ENCODE assay signal across 8 cellular contexts in genomic region chr6:136290406-136291010, GRCh38. TPM values are rescaled to one million over a fixed set of nuclear protein-coding genes. Genes with fewer than 3 reads are reported as not detected.
A peak's percentile ranks its signal among the peaks of the same experiment; 100 is the strongest.
DNase-seq lines count a peak whose midpoint lies in the region; ATAC-seq and TF ChIP-seq lines count a peak whose summit lies in the region.

No MANE protein-coding gene starts in this region.

- TF ChIP-seq CTCF in Calu3 (IDR thresholded peaks at IDR 0.05; ENCODE audit: unreplicated experiment): no peak
- no peak for TF ChIP-seq CTCF in Loucy (conservative IDR thresholded peaks at IDR 0.05; ENCODE audit: low read length)
- no peak for TF ChIP-seq CTCF in ovary (IDR thresholded peaks at IDR 0.05)
- no peak for TF ChIP-seq CTCF in thyroid gland (IDR thresholded peaks at IDR 0.05)

- H3K4me3 ChIP-seq in Loucy (ENCODE audit: low read length, poor library complexity, severe bottlenecking) (peak overlapping the region; percentile 89), SJSA1 (peak overlapping the region; percentile 84), ovary (peak overlapping the region; percentile 63), thyroid gland (replicated peaks in 1 of 3) (peak overlapping the region in 2 of 3 donors; percentile 12 to 88)

- H3K4me1 ChIP-seq in Loucy (ENCODE audit: insufficient read depth, low read length, poor library complexity, severe bottlenecking) (peaks cover 16% of the 10 kb centered on the region), SJSA1 (replicated peaks) (peaks cover 19% of the 10 kb centered on the region), ovary (ENCODE audit: insufficient read depth) (peaks cover 9% of the 10 kb centered on the region), thyroid gland (peaks cover 32 to 34% of the 10 kb centered on the region in 2 donors)

- H3K9ac ChIP-seq in Loucy (ENCODE audit: low read depth, low read length, poor library complexity, severe bottlenecking): peak overlapping the region; percentile 95

- peak overlapping the region; percentile 99 for H3K27ac ChIP-seq in SJSA1
- peak overlapping the region; percentile 86 to 100 for H3K27ac ChIP-seq in ovary
- peak overlapping the region; percentile 86 to 100 (median 100) for H3K27ac ChIP-seq in thyroid gland

- peak; percentile 24 for ATAC-seq in GM21737 (IDR thresholded peaks at IDR 0.05; ENCODE audit: unreplicated experiment)

- H3K4me1 Mint-ChIP-seq in Calu3 (ENCODE audit: low read depth, unreplicated experiment): no peaks in the 10 kb centered on the region
- peaks cover 37% of the 10 kb centered on the region for H3K4me1 Mint-ChIP-seq in activated naive CD4-positive, alpha-beta T cell treated with anti-CD3 and anti-CD28 coated beads for 36 hours (ENCODE audit: low read depth)

- H3K4me3 Mint-ChIP-seq in Calu3 (ENCODE audit: low read depth, unreplicated experiment): peak overlapping the region; percentile 89
- H3K4me3 Mint-ChIP-seq in activated naive CD4-positive, alpha-beta T cell treated with anti-CD3 and anti-CD28 coated beads for 36 hours: peak overlapping the region; percentile 97

- 0 out of 2 replicates have a peak, but pooled peaks cover 3% of the 10 kb centered on the region for H3F3A ChIP-seq in Loucy (ENCODE audit: low read depth)

- intact Hi-C loops in Calu3 (cut with micrococcal nuclease; ENCODE audit: unreplicated experiment) (no loop called here), ovary (cut with DNase I) (no loop called here), thyroid gland (cut with DNase I) (no loop called here)
- intact Hi-C loops in activated naive CD4-positive, alpha-beta T cell treated with anti-CD3 and anti-CD28 coated beads for 36 hours (cut with micrococcal nuclease): loop anchor here (1.0 kb wide), 1 partner anchor 503 kb away; no protein-coding TSS in a partner anchor

- H3K9me2 ChIP-seq in Loucy (replicated peaks; ENCODE audit: low read depth, low read length): no peaks in the 10 kb centered on the region

- peak overlapping the region; percentile 85; the same call in 1 of the 2 replicates for H2AFZ ChIP-seq in Loucy (ENCODE audit: low read length)

- BruUV-seq in Calu3 (replicated peaks; lab: Mats Ljungman, UMichigan): TSS peak; percentile 97

- no peaks in the 10 kb centered on the region for H3K36me3 ChIP-seq in Loucy (ENCODE audit: insufficient read depth, low read length)
- H3K36me3 ChIP-seq in SJSA1: peaks cover 17% of the 10 kb centered on the region
- no peaks in the 10 kb centered on the region for H3K36me3 ChIP-seq in ovary
- H3K36me3 ChIP-seq in thyroid gland: no peaks in the 10 kb centered on the region

- peak overlapping the region; percentile 100 for H3K27ac Mint-ChIP-seq in Calu3 (ENCODE audit: unreplicated experiment)
- peak overlapping the region; percentile 100 for H3K27ac Mint-ChIP-seq in activated naive CD4-positive, alpha-beta T cell treated with anti-CD3 and anti-CD28 coated beads for 36 hours

- H3K36me3 Mint-ChIP-seq in Calu3 (ENCODE audit: insufficient read depth, unreplicated experiment): peaks cover 36% of the 10 kb centered on the region
- peaks cover 22% of the 10 kb centered on the region for H3K36me3 Mint-ChIP-seq in activated naive CD4-positive, alpha-beta T cell treated with anti-CD3 and anti-CD28 coated beads for 36 hours (ENCODE audit: low read depth)

- H3K27me3 ChIP-seq in Loucy (ENCODE audit: insufficient read depth, low read length, poor library complexity, severe bottlenecking): no peaks in the 10 kb centered on the region
- peaks cover 1% of the 10 kb centered on the region; the same call in 1 of the 2 replicates for H3K27me3 ChIP-seq in SJSA1 (replicated peaks)
- H3K27me3 ChIP-seq in ovary: no peaks in the 10 kb centered on the region
- H3K27me3 ChIP-seq in thyroid gland: no peaks in the 10 kb centered on the region

- H3K27me3 Mint-ChIP-seq in Calu3 (ENCODE audit: unreplicated experiment): no peaks in the 10 kb centered on the region
- no peaks in the 10 kb centered on the region for H3K27me3 Mint-ChIP-seq in activated naive CD4-positive, alpha-beta T cell treated with anti-CD3 and anti-CD28 coated beads for 36 hours (ENCODE audit: low read depth)

- peaks cover 39% of the 10 kb centered on the region for H3K79me2 ChIP-seq in Loucy (ENCODE audit: insufficient read depth, low read length)

- 0 to 1% (median 1%) methylated on average over 22 of the region's 22 CpGs for WGBS in ovary, 3 donors
- WGBS in thyroid gland, 2 donors: 7% methylated on average over 21 to 22 of the region's 22 CpGs

- TF ChIP-seq POLR2A in ovary (IDR thresholded peaks at IDR 0.05) (no peak), thyroid gland (IDR thresholded peaks at IDR 0.05) (no peak)

- peak overlapping the region; percentile 90 for H3K4me2 ChIP-seq in Loucy (ENCODE audit: low read depth, low read length, poor library complexity, severe bottlenecking)

- DNase-seq in Calu3 (peak; percentile 35), SJSA1 (ENCODE audit: low read depth in 1 of 2, low spot score in 2 of 2) (peak in 1 of 2 experiments; percentile 77), glomerular visceral epithelial cell (ENCODE audit: extremely low spot score) (peak; percentile 86), ovary (peak; percentile 65 to 83 (median 76)), thyroid gland (peak; percentile 65 to 67)
- peak; percentile 81 for DNase-seq in activated naive CD4-positive, alpha-beta T cell treated with anti-CD3 and anti-CD28 coated beads for 36 hours

- H4K20me1 ChIP-seq in Loucy (ENCODE audit: insufficient read depth, low read length, poor library complexity, severe bottlenecking): peaks cover 36% of the 10 kb centered on the region

- H3K9me3 ChIP-seq in Loucy (ENCODE audit: insufficient read depth, low read depth, low read length) (no peaks in the 10 kb centered on the region), SJSA1 (replicated peaks) (no peaks in the 10 kb centered on the region), ovary (no peaks in the 10 kb centered on the region), thyroid gland (no peaks in the 10 kb centered on the region)

- TF ChIP-seq EP300 in ovary (IDR thresholded peaks at IDR 0.05): peak; percentile 4

- CTCF ChIA-PET in Calu3 (lab: Charles Lee): interaction anchor here (2.1 kb wide), 1 partner anchor 260 kb away, joined by 7 read pairs; the partner anchor contains the start of gene MAP7
- CTCF ChIA-PET in activated naive CD4-positive, alpha-beta T cell treated with anti-CD3 and anti-CD28 coated beads for 36 hours (lab: Charles Lee): interaction anchor here (0.5 to 1.6 kb wide), 4 partner anchors 40 to 502 kb away, joined by 3 to 6 read pairs (median 4); partner anchors contain the start of genes MAP3K5 and MTFR2

- H3K9me3 Mint-ChIP-seq in Calu3 (ENCODE audit: low read depth, unreplicated experiment): no peaks in the 10 kb centered on the region
- no peaks in the 10 kb centered on the region for H3K9me3 Mint-ChIP-seq in activated naive CD4-positive, alpha-beta T cell treated with anti-CD3 and anti-CD28 coated beads for 36 hours

RNA-seq across cellular contexts. Expression of gene BCLAF1, which starts 0.9 kb away (rescaled TPM):
- total RNA-seq in Calu3 (2022) (139 and 154 TPM in 2 replicates), ovary (100 to 1,000 TPM; 108 to 184 (median 168) TPM), thyroid gland (100 to 1,000 TPM; 149 to 209 (median 169) TPM)
- 121 and 275 TPM in 2 replicates for total RNA-seq in SJSA1 (2014; rRNA removed; shearing (Covaris generic))
- total RNA-seq in activated naive CD4-positive, alpha-beta T cell treated with anti-CD3 and anti-CD28 coated beads for 36 hours: 100 to 1,000 TPM; 108 to 117 TPM
- 100 to 1,000 TPM in 1 of 2 donors, 10 to 100 TPM in 1; 41.0 to 113 TPM for polyA plus RNA-seq in ovary

RNA-seq across cellular contexts. Expression of gene MTFR2, which starts 40.4 kb away (rescaled TPM):
- 7.0 and 7.7 TPM in 2 replicates for total RNA-seq in Calu3 (2022)
- total RNA-seq in SJSA1 (2014; rRNA removed; shearing (Covaris generic)): 4.6 and 10.6 TPM in 2 replicates
- 10 to 100 TPM; 19.2 to 22.1 TPM for total RNA-seq in activated naive CD4-positive, alpha-beta T cell treated with anti-CD3 and anti-CD28 coated beads for 36 hours
- total RNA-seq in ovary: under 1 TPM in 4 of 7 donors, not detected in 3; 0.25 to 0.60 (median 0.43) TPM
- under 1 TPM; 0.35 to 0.75 TPM for polyA plus RNA-seq in ovary
- total RNA-seq in thyroid gland: under 1 TPM in 2 of 4 donors, not detected in 2; 0.54 to 0.59 TPM
